1 cellular context compared by ENCODE assay signal in genomic region chr14:88352299-88353097, GRCh38.
TF ChIP-seq lines count a peak whose summit lies in the region.

No MANE protein-coding gene starts in this region.

TF ChIP-seq in H1, 55 proteins besides CTCF, POLR2A, EP300 and RAD21 (continued from another document):
- TF ChIP-seq SIN3A (conservative IDR thresholded peaks at IDR 0.05 in 1 of 2, IDR thresholded peaks at IDR 0.05 in 1 of 2; ENCODE audit: low read depth in 1 of 2, low read length in 2 of 2) (no peak), SIRT6 (IDR thresholded peaks at IDR 0.05; ENCODE audit: low read length) (no peak)
